16 cellular contexts compared by ENCODE assay signal in the genomic region with DNA sequence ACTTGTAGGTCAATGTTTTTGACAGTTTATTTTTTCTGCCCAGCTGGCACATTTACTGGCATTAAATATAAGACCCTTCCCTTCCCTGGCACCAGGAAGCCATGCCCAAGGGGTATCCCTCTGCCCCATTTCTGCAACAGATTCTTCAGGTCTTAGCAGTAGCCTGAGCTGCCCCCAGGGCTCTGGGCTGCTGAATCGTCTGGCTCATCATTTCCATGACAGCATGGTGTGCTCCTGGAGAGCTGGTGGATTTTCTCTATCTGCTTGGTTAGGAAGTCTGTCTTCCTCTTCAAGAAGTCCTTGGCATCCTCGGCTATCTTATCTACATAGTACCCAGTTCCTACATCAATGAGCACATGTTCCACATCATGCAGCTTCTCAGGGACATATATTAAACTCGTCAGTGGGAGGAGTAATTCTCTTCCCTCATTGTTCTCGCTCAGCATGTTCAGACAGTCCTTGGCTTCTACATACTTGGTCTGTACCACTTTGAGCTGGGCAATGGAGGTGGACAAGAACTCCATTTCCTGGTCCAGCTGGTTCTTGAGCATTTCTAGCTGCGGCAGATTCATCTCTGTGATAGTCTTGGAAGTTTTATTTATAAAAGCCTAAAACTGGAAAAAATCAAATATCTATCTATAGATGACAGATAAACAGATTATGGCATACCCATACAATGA.
"Had no signal": no experiment of that assay in that cellular context is flagged by ENCODE, and none has a peak within 500 bp of the region (broad histone marks: within the 10 kb centered on the region; RNA-seq: fewer than 3 reads in every experiment).

No MANE protein-coding gene starts in this region.

- H3K4me3 ChIP-seq: ascending aorta, left lung, stomach, thoracic aorta had no signal

- H3K9me3 Mint-ChIP-seq: memory B cell, T-cell had no signal

- DNase-seq: activated CD4-positive, alpha-beta T cell treated with anti-CD3 and anti-CD28 coated beads, Interleukin-2, amount 50 U/mL, for 1 hour; activated CD4-positive, CD25-positive, alpha-beta regulatory T cell; activated effector memory CD4-positive, alpha-beta T cell treated with anti-CD3 and anti-CD28 coated beads, Interleukin-2, amount 50 U/mL, for 16 hours; activated T-cell treated with anti-CD3 and anti-CD28 coated beads, Interleukin-2, amount 50 U/mL, for 1 hour; foreskin melanocyte; head of caudate nucleus; left lung; stimulated activated CD4-positive, alpha-beta T cell treated with anti-CD3 and anti-CD28 coated beads, Interleukin-15, amount 100 ng/mL, for 24 hours; stimulated activated CD4-positive, alpha-beta T cell treated with anti-CD3 and anti-CD28 coated beads, Interleukin-4, amount 100 ng/mL, for 24 hours; stomach; T-cell; T1000 had no signal

- ATAC-seq: left lung, T-cell had no signal

- H3K27me3 Mint-ChIP-seq: memory B cell, T-cell had no signal

- H3K4me1 ChIP-seq: parathyroid adenoma had no signal

- H3K27ac Mint-ChIP-seq: memory B cell had no signal

- H3K27ac ChIP-seq: ascending aorta, left lung, parathyroid adenoma, stomach, thoracic aorta had no signal

- H3K9me3 ChIP-seq: ascending aorta, left lung, stomach, thoracic aorta had no signal

- H3K4me3 Mint-ChIP-seq: memory B cell, T-cell had no signal

- H3K27me3 ChIP-seq: ascending aorta, left lung, stomach had no signal
